28 cellular contexts compared by ENCODE assay signal in genomic region chr3:69162205-69162980, GRCh38. TPM values are rescaled to one million over a fixed set of nuclear protein-coding genes. Genes with fewer than 3 reads are reported as not detected.
"Had no signal": no experiment of that assay in that cellular context is flagged by ENCODE, and none has a peak within 500 bp of the region (broad histone marks: within the 10 kb centered on the region; RNA-seq: fewer than 3 reads in every experiment).

No MANE protein-coding gene starts in this region.

- H3K4me1 ChIP-seq: ascending aorta had no signal

- H3K27ac Mint-ChIP-seq: activated B cell treated with CpG ODN at 0.5 μM for 24 hours; activated CD4-positive, alpha-beta memory T cell treated with anti-CD3 and anti-CD28 coated beads, Interleukin-2, amount 10 ng/mL, durations not matched to agents 7 days and 5 days; activated naive CD4-positive, alpha-beta T cell treated with anti-CD3 and anti-CD28 coated beads, Interleukin-2, amount 50 U/mL, for 24 hours; activated naive CD8-positive, alpha-beta T cell treated with anti-CD3 and anti-CD28 coated beads, Interleukin-2, amount 10 ng/mL, durations not matched to agents 7 days and 5 days; activated T-helper 17 cell treated with anti-CD3 and anti-CD28 coated beads, Interleukin-2, amount 50 U/mL, for 72 hours had no signal

- H3K4me3 ChIP-seq: ascending aorta, cardiac muscle cell, K562, PC-9 had no signal

- H3K27me3 Mint-ChIP-seq: activated B cell treated with CpG ODN at 0.5 μM for 24 hours; activated CD8-positive, alpha-beta memory T cell treated with anti-CD3 and anti-CD28 coated beads, Interleukin-2, amount 10 ng/mL, durations not matched to agents 7 days and 5 days; activated naive CD4-positive, alpha-beta T cell treated with anti-CD3 and anti-CD28 coated beads, Interleukin-2, amount 50 U/mL, for 24 hours had no signal

- H3K4me2 ChIP-seq: PC-9 had no signal

- DNase-seq: activated B cell treated with CpG ODN at 0.5 μM for 24 hours; activated CD4-positive, alpha-beta T cell treated with anti-CD3 and anti-CD28 coated beads for 1 hour; activated CD8-positive, alpha-beta memory T cell treated with anti-CD3 and anti-CD28 coated beads for 24 hours; activated gamma-delta T cell; activated naive CD8-positive, alpha-beta T cell treated with anti-CD3 and anti-CD28 coated beads, Interleukin-2, amount 10 ng/mL, durations not matched to agents 7 days and 5 days; activated T-cell treated with anti-CD3 and anti-CD28 coated beads, Interleukin-2, amount 50 U/mL, for 1 hour; NCI-H1105; NCI-H1417 treated with DMSO at 0.1 percent for 48 hours; NCI-H187 treated with DMSO at 0.1 percent for 48 hours; NCI-H2081 treated with DMSO at 0.1 percent for 48 hours; NCI-H524 treated with DMSO at 0.1 percent for 48 hours; NK-92 treated with Interleukin-12 subunit alpha and Interleukin-12 subunit beta, amount 100 ng/mL, for 24 hours; SIG-M5; T-helper 9 cell had no signal

- H2AFZ ChIP-seq: PC-9 had no signal

- H3K4me3 Mint-ChIP-seq: activated B cell treated with CpG ODN at 0.5 μM for 24 hours; activated CD4-positive, alpha-beta memory T cell treated with anti-CD3 and anti-CD28 coated beads, Interleukin-2, amount 10 ng/mL, durations not matched to agents 7 days and 5 days; activated CD8-positive, alpha-beta memory T cell treated with anti-CD3 and anti-CD28 coated beads, Interleukin-2, amount 10 ng/mL, durations not matched to agents 7 days and 5 days; activated naive CD4-positive, alpha-beta T cell treated with anti-CD3 and anti-CD28 coated beads, Interleukin-2, amount 50 U/mL, for 24 hours; activated naive CD8-positive, alpha-beta T cell treated with anti-CD3 and anti-CD28 coated beads, Interleukin-2, amount 10 ng/mL, durations not matched to agents 7 days and 5 days; activated T-helper 17 cell treated with anti-CD3 and anti-CD28 coated beads, Interleukin-2, amount 50 U/mL, for 72 hours; central memory CD8-positive, alpha-beta T cell had no signal

- H3K27ac ChIP-seq: ascending aorta, cardiac muscle cell, PC-9, RWPE1, VCaP had no signal

- H3K36me3 Mint-ChIP-seq: activated CD8-positive, alpha-beta memory T cell treated with anti-CD3 and anti-CD28 coated beads, Interleukin-2, amount 10 ng/mL, durations not matched to agents 7 days and 5 days; activated naive CD4-positive, alpha-beta T cell treated with anti-CD3 and anti-CD28 coated beads, Interleukin-2, amount 50 U/mL, for 24 hours had no signal

- H3K36me3 ChIP-seq: ascending aorta, cardiac muscle cell had no signal

- H3K27me3 ChIP-seq: ascending aorta, cardiac muscle cell had no signal

- H3K9me3 ChIP-seq: ascending aorta had no signal

- H3K9me3 Mint-ChIP-seq: activated B cell treated with CpG ODN at 0.5 μM for 24 hours; activated CD4-positive, alpha-beta memory T cell treated with anti-CD3 and anti-CD28 coated beads, Interleukin-2, amount 10 ng/mL, durations not matched to agents 7 days and 5 days; activated naive CD4-positive, alpha-beta T cell treated with anti-CD3 and anti-CD28 coated beads, Interleukin-2, amount 50 U/mL, for 24 hours; activated naive CD8-positive, alpha-beta T cell treated with anti-CD3 and anti-CD28 coated beads, Interleukin-2, amount 10 ng/mL, durations not matched to agents 7 days and 5 days; activated T-cell treated with anti-CD3 and anti-CD28 coated beads, Interleukin-2, amount 50 U/mL, for 72 hours; activated T-helper 17 cell treated with anti-CD3 and anti-CD28 coated beads, Interleukin-2, amount 50 U/mL, for 72 hours; central memory CD8-positive, alpha-beta T cell had no signal

- H3K4me1 Mint-ChIP-seq: activated B cell treated with CpG ODN at 0.5 μM for 24 hours; activated T-helper 17 cell treated with anti-CD3 and anti-CD28 coated beads, Interleukin-2, amount 50 U/mL, for 72 hours had no signal

RNA-seq across cellular contexts. Expression of gene LMOD3, which starts 40.0 kb away (rescaled TPM):
- total RNA-seq: activated B cell treated with CpG ODN at 0.5 μM for 24 hours; activated CD4-positive, alpha-beta memory T cell treated with anti-CD3 and anti-CD28 coated beads, Interleukin-2, amount 10 ng/mL, durations not matched to agents 7 days and 5 days; activated CD8-positive, alpha-beta memory T cell treated with anti-CD3 and anti-CD28 coated beads, Interleukin-2, amount 10 ng/mL, durations not matched to agents 7 days and 5 days; activated naive CD8-positive, alpha-beta T cell treated with anti-CD3 and anti-CD28 coated beads, Interleukin-2, amount 10 ng/mL, durations not matched to agents 7 days and 5 days; activated T-cell treated with anti-CD3 and anti-CD28 coated beads, Interleukin-2, amount 50 U/mL, for 72 hours; activated T-helper 17 cell treated with anti-CD3 and anti-CD28 coated beads, Interleukin-2, amount 50 U/mL, for 72 hours; ascending aorta; K562; M059J; OCI-LY7; PC-9 had no signal
